Comparison of ENCODE assay signal across 9 cellular contexts in the genomic region with DNA sequence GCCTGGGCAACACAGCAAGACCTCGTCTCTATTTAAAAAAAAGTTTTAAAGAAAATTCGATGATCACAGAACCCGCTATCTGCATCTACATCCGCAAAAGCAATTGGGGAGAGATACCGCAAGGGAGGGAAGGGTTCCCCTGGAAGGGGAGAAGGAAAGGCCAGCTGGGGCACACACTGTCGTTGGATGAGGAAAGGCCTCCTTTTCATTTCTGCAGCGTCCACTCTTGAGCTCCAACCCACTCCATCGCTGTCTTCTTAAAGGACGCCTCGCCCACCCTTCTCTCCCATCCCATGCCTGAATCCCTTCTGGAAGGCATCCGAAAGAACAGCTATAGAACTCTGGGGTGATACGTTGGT. TPM values are rescaled to one million over a fixed set of nuclear protein-coding genes. Genes with fewer than 3 reads are reported as not detected.
DNase-seq lines count a peak whose midpoint lies in the region; ATAC-seq and TF ChIP-seq lines count a peak whose summit lies in the region.
"Had no signal": no experiment of that assay in that cellular context is flagged by ENCODE, and none has a peak within 500 bp of the region (broad histone marks: within the 10 kb centered on the region; RNA-seq: fewer than 3 reads in every experiment).

No MANE protein-coding gene starts in this region.

- peaks cover 8% of the 10 kb centered on the region; the same call in 1 of the 2 replicates for H3K36me3 ChIP-seq in SJCRH30
- no peaks in the 10 kb centered on the region for H3K36me3 ChIP-seq in hepatocyte (replicated peaks; ENCODE audit: insufficient read depth, low read depth)
- H3K36me3 ChIP-seq in gastrocnemius medialis, result no peaks in the 10 kb centered on the region

- peaks cover 8% of the 10 kb centered on the region; the same call in 1 of the 2 replicates for H3K4me1 ChIP-seq in SJCRH30
- peaks cover 8% of the 10 kb centered on the region for H3K4me1 ChIP-seq in hepatocyte (ENCODE audit: insufficient read depth)
- H3K4me1 ChIP-seq in gastrocnemius medialis, result peaks cover 0 to 7% of the 10 kb centered on the region in 2 donors

- H3K9me3 ChIP-seq in SJCRH30 (replicated peaks) (no peaks in the 10 kb centered on the region), hepatocyte (ENCODE audit: low read depth) (no peaks in the 10 kb centered on the region), gastrocnemius medialis (no peaks in the 10 kb centered on the region)

- 59% methylated on average over 12 of the region's 12 CpGs for WGBS in hepatocyte (ENCODE audit: low lambda C conversion rate, missing lambda C conversion rate)

- DNase-seq in EH (ENCODE audit: low read depth), result peak; percentile 36
- no peak for DNase-seq in SJCRH30
- DNase-seq in hepatocyte (ENCODE audit: low spot score), result no peak
- no peak for DNase-seq in gastrocnemius medialis
- DNase-seq in pons (ENCODE audit: low spot score), result no peak
- DNase-seq in NOMO-1 treated with dmso at 0.1 percent for 144 hours (lab: John Stamatoyannopoulos, UW; ENCODE audit: unreplicated experiment), result no peak
- no peak for DNase-seq in NCI-H146 treated with DMSO at 0.1 percent for 48 hours (lab: John Stamatoyannopoulos, UW; ENCODE audit: unreplicated experiment)

- H3K4me3 ChIP-seq in SJCRH30 (peak overlapping the region; percentile 60), hepatocyte (peak overlapping the region; percentile 30), gastrocnemius medialis (peak overlapping the region; percentile 47 to 55 (median 52))

- ATAC-seq in gastrocnemius medialis (no peak), GM19452 (IDR thresholded peaks at IDR 0.05; ENCODE audit: unreplicated experiment) (no peak)

- H3K79me2 ChIP-seq in hepatocyte, result no peaks in the 10 kb centered on the region

- intact Hi-C loops in gastrocnemius medialis (cut with DNase I; ENCODE audit: low total_unique reads), result loop anchor here (1.0 kb wide), 1 partner anchor 11 kb away; a partner anchor contains a TSS

- peaks cover 7% of the 10 kb centered on the region for H3K27me3 ChIP-seq in SJCRH30
- H3K27me3 ChIP-seq in hepatocyte, result peaks cover 18% of the 10 kb centered on the region
- H3K27me3 ChIP-seq in gastrocnemius medialis, result peaks cover 33 to 44% (median 37%) of the 10 kb centered on the region in 3 donors

- peaks cover 11% of the 10 kb centered on the region for H4K20me1 ChIP-seq in hepatocyte (ENCODE audit: insufficient read depth, poor library complexity, severe bottlenecking)

- in situ Hi-C loops in gastrocnemius medialis (cut with MboI; ENCODE audit: low sequenced_read_pairs in 4 of 4), result no loop called here

- TF ChIP-seq CTCF in hepatocyte (IDR thresholded peaks at IDR 0.05; ENCODE audit: poor library complexity), result no peak
- no peak for TF ChIP-seq CTCF in gastrocnemius medialis (IDR thresholded peaks at IDR 0.05 in 4 of 5, conservative IDR thresholded peaks at IDR 0.05 in 1 of 5)

- H3K9me2 ChIP-seq in hepatocyte (replicated peaks; ENCODE audit: insufficient read depth), result no peaks in the 10 kb centered on the region

- peak overlapping the region; percentile 23; the same call in 1 of the 2 replicates for H3K27ac ChIP-seq in SJCRH30
- peak overlapping the region; percentile 74 for H3K27ac ChIP-seq in hepatocyte
- H3K27ac ChIP-seq in gastrocnemius medialis, result peak overlapping the region in 1 of 4 donors; percentile 18

- H3K4me2 ChIP-seq in hepatocyte, result peak overlapping the region; percentile 80

- no peak for TF ChIP-seq POLR2A in gastrocnemius medialis (IDR thresholded peaks at IDR 0.05)

- peak overlapping the region; percentile 81 for H2AFZ ChIP-seq in hepatocyte

RNA-seq across cellular contexts. Expression of a gene that starts 3.2 kb away (rescaled TPM):
- total RNA-seq in SJCRH30 (2014; rRNA removed; shearing (Covaris generic)), result 0.06 TPM in 1 of 2 replicates, not detected in the other
- not detected in 2 replicates for total RNA-seq in hepatocyte
- 0.18 and 0.68 TPM in 2 replicates for polyA plus RNA-seq in hepatocyte
- total RNA-seq in gastrocnemius medialis, result not detected
- total RNA-seq: activated T-cell treated with anti-CD3 and anti-CD28 coated beads, Interleukin-2, amount 50 U/mL, for 72 hours had no signal

RNA-seq across cellular contexts. Expression of a gene that starts 11.1 kb away (rescaled TPM):
- 32.5 and 34.1 TPM in 2 replicates for total RNA-seq in SJCRH30 (2014; rRNA removed; shearing (Covaris generic))
- total RNA-seq in hepatocyte (30.6 and 42.1 TPM in 2 replicates), gastrocnemius medialis (10 to 100 TPM in 2 of 4 donors, 1 to 10 TPM in 2; 4.5 to 12.6 (median 8.8) TPM)
- polyA plus RNA-seq in hepatocyte, result 211 and 213 TPM in 2 replicates

RNA-seq across cellular contexts. Expression of a gene that starts 30.3 kb away (rescaled TPM):
- total RNA-seq in SJCRH30 (2014; rRNA removed; shearing (Covaris generic)), result not detected in 2 replicates
- total RNA-seq in hepatocyte, result 0.90 and 1.4 TPM in 2 replicates
- polyA plus RNA-seq in hepatocyte, result 0.12 and 0.31 TPM in 2 replicates
- total RNA-seq in gastrocnemius medialis, result not detected
- total RNA-seq: activated T-cell treated with anti-CD3 and anti-CD28 coated beads, Interleukin-2, amount 50 U/mL, for 72 hours had no signal

RNA-seq across cellular contexts. Expression of a gene that starts 54.7 kb away (rescaled TPM):
- not detected in 2 replicates for total RNA-seq in SJCRH30 (2014; rRNA removed; shearing (Covaris generic))
- total RNA-seq in hepatocyte, result not detected in 2 replicates
- polyA plus RNA-seq in hepatocyte, result not detected in 2 replicates
- under 1 TPM in 3 of 4 donors, not detected in 1; 0.31 to 0.52 (median 0.35) TPM for total RNA-seq in gastrocnemius medialis
- total RNA-seq: activated T-cell treated with anti-CD3 and anti-CD28 coated beads, Interleukin-2, amount 50 U/mL, for 72 hours had no signal
